1 cellular context compared by ENCODE assay signal in genomic region chr7:154302380-154302779, GRCh38.
TF ChIP-seq lines count a peak whose summit lies in the region.

No MANE protein-coding gene starts in this region.

TF ChIP-seq in HepG2, 621 proteins besides CTCF, POLR2A, EP300 and RAD21 (continued from another document and continues in another):
- TF ChIP-seq ZNF646 (CRISPR knock-in tag; IDR thresholded peaks at IDR 0.05) (no peak), ZBTB7B (CRISPR knock-in tag; IDR thresholded peaks at IDR 0.05) (no peak), E2F2 (CRISPR knock-in tag; IDR thresholded peaks at IDR 0.05; ENCODE audit: borderline replicate concordance) (no peak), ZNF674 (CRISPR knock-in tag; IDR thresholded peaks at IDR 0.05; ENCODE audit: low read depth) (no peak), ZNF230 (CRISPR knock-in tag; IDR thresholded peaks at IDR 0.05) (no peak), NBN (conservative IDR thresholded peaks at IDR 0.05) (no peak), ZNF160 (CRISPR knock-in tag; IDR thresholded peaks at IDR 0.05) (no peak), FLYWCH1 (CRISPR knock-in tag; IDR thresholded peaks at IDR 0.05) (no peak), FOXA3 (CRISPR knock-in tag; IDR thresholded peaks at IDR 0.05) (peak; percentile 70), KDM3A (CRISPR knock-in tag; IDR thresholded peaks at IDR 0.05; ENCODE audit: low read depth) (no peak), FOXP1 (IDR thresholded peaks at IDR 0.05) (no peak), FOXP1 (CRISPR knock-in tag; IDR thresholded peaks at IDR 0.05) (no peak), ZNF362 (CRISPR knock-in tag; IDR thresholded peaks at IDR 0.05; ENCODE audit: borderline replicate concordance) (peak; percentile 90), ZNF746 (CRISPR knock-in tag; IDR thresholded peaks at IDR 0.05) (no peak), THAP7 (CRISPR knock-in tag; IDR thresholded peaks at IDR 0.05) (no peak), ZNF564 (CRISPR knock-in tag; IDR thresholded peaks at IDR 0.05) (no peak), ZSCAN9 (CRISPR knock-in tag; IDR thresholded peaks at IDR 0.05; ENCODE audit: borderline replicate concordance) (no peak), THAP8 (CRISPR knock-in tag; IDR thresholded peaks at IDR 0.05; ENCODE audit: borderline replicate concordance) (no peak), ARID4A (CRISPR knock-in tag; IDR thresholded peaks at IDR 0.05; ENCODE audit: borderline replicate concordance) (no peak), CBX5 (CRISPR knock-in tag; IDR thresholded peaks at IDR 0.05; ENCODE audit: borderline replicate concordance) (no peak), NFKB2 (CRISPR knock-in tag; IDR thresholded peaks at IDR 0.05; ENCODE audit: borderline replicate concordance) (no peak), FOXJ3 (CRISPR knock-in tag; IDR thresholded peaks at IDR 0.05; ENCODE audit: borderline replicate concordance) (peak; percentile 82; the same call in 1 of the 2 replicates), SNAPC5 (CRISPR knock-in tag; IDR thresholded peaks at IDR 0.05; ENCODE audit: borderline replicate concordance) (no peak), ZNF296 (CRISPR knock-in tag; conservative IDR thresholded peaks at IDR 0.05) (no peak), TFAP4 (IDR thresholded peaks at IDR 0.05; ENCODE audit: borderline replicate concordance, low read depth) (0 out of 2 replicates have a peak, but pooled peaks have one; percentile 18), TBX2 (CRISPR knock-in tag; IDR thresholded peaks at IDR 0.05; ENCODE audit: borderline replicate concordance) (no peak), RBM22 (optimal IDR thresholded peaks at IDR 0.05; ENCODE audit: low read length) (no peak), RBAK (CRISPR knock-in tag; IDR thresholded peaks at IDR 0.05) (no peak)
- TF ChIP-seq, protein P1, sequence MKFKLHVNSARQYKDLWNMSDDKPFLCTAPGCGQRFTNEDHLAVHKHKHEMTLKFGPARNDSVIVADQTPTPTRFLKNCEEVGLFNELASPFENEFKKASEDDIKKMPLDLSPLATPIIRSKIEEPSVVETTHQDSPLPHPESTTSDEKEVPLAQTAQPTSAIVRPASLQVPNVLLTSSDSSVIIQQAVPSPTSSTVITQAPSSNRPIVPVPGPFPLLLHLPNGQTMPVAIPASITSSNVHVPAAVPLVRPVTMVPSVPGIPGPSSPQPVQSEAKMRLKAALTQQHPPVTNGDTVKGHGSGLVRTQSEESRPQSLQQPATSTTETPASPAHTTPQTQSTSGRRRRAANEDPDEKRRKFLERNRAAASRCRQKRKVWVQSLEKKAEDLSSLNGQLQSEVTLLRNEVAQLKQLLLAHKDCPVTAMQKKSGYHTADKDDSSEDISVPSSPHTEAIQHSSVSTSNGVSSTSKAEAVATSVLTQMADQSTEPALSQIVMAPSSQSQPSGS (CRISPR knock-in tag; IDR thresholded peaks at IDR 0.05), result no peak
- TF ChIP-seq, protein P2, sequence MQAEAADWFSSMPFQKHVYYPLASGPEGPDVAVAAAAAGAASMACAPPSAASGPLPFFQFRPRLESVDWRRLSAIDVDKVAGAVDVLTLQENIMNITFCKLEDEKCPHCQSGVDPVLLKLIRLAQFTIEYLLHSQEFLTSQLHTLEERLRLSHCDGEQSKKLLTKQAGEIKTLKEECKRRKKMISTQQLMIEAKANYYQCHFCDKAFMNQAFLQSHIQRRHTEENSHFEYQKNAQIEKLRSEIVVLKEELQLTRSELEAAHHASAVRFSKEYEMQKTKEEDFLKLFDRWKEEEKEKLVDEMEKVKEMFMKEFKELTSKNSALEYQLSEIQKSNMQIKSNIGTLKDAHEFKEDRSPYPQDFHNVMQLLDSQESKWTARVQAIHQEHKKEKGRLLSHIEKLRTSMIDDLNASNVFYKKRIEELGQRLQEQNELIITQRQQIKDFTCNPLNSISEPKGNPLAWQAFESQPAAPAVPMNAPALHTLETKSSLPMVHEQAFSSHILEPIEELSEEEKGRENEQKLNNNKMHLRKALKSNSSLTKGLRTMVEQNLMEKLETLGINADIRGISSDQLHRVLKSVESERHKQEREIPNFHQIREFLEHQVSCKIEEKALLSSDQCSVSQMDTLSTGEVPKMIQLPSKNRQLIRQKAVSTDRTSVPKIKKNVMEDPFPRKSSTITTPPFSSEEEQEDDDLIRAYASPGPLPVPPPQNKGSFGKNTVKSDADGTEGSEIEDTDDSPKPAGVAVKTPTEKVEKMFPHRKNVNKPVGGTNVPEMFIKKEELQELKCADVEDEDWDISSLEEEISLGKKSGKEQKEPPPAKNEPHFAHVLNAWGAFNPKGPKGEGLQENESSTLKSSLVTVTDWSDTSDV (CRISPR knock-in tag; IDR thresholded peaks at IDR 0.05), result no peak
- TF ChIP-seq, protein P3, sequence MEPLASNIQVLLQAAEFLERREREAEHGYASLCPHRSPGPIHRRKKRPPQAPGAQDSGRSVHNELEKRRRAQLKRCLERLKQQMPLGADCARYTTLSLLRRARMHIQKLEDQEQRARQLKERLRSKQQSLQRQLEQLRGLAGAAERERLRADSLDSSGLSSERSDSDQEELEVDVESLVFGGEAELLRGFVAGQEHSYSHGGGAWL (CRISPR knock-in tag; IDR thresholded peaks at IDR 0.05), result no peak
- TF ChIP-seq, protein P4, sequence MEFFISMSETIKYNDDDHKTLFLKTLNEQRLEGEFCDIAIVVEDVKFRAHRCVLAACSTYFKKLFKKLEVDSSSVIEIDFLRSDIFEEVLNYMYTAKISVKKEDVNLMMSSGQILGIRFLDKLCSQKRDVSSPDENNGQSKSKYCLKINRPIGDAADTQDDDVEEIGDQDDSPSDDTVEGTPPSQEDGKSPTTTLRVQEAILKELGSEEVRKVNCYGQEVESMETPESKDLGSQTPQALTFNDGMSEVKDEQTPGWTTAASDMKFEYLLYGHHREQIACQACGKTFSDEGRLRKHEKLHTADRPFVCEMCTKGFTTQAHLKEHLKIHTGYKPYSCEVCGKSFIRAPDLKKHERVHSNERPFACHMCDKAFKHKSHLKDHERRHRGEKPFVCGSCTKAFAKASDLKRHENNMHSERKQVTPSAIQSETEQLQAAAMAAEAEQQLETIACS (CRISPR knock-in tag; IDR thresholded peaks at IDR 0.05), result no peak
- TF ChIP-seq, protein P5, sequence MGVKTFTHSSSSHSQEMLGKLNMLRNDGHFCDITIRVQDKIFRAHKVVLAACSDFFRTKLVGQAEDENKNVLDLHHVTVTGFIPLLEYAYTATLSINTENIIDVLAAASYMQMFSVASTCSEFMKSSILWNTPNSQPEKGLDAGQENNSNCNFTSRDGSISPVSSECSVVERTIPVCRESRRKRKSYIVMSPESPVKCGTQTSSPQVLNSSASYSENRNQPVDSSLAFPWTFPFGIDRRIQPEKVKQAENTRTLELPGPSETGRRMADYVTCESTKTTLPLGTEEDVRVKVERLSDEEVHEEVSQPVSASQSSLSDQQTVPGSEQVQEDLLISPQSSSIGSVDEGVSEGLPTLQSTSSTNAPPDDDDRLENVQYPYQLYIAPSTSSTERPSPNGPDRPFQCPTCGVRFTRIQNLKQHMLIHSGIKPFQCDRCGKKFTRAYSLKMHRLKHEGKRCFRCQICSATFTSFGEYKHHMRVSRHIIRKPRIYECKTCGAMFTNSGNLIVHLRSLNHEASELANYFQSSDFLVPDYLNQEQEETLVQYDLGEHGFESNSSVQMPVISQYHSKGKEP (CRISPR knock-in tag; IDR thresholded peaks at IDR 0.05), result no peak
